1 cellular context compared by ENCODE assay signal in the genomic region with DNA sequence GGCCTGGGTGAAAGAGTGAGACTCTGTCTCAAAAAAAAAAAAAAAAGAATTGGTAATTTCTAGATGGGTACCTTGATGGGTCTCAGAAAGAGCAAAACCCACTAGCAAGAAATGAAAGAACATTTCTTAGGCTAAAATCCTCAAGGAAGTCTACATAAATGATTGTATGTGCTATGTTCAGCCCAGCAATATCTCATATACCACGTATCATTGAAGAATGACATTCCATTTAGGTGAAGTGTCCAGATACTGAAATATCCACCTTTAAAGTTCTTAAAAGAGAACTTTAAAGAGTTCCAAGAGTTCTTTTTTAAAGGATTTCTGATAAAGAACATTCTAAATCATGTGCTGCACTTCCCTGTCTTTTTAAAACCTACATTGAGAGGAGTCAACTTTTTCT.
A peak's percentile ranks its signal among the peaks of the same experiment; 100 is the strongest.
TF ChIP-seq lines count a peak whose summit lies in the region.

No MANE protein-coding gene starts in this region.

TF ChIP-seq in endothelial cell of umbilical vein, 7 proteins besides CTCF, POLR2A, EP300 and RAD21:
- TF ChIP-seq EZH2 (IDR thresholded peaks at IDR 0.05; ENCODE audit: borderline replicate concordance, low read depth, low read length, severe bottlenecking) (no peak), GATA2 (IDR thresholded peaks at IDR 0.05; ENCODE audit: insufficient read depth, insufficient read length, low read depth, low read length) (no peak), FOS (IDR thresholded peaks at IDR 0.05; ENCODE audit: borderline replicate concordance, insufficient read depth, low read length) (peak; percentile 9)
TF ChIP-seq in endothelial cell of umbilical vein: peak in this region for 1.
